ENCODE assay signal across 8 cellular contexts in genomic region chr22:42070517-42071422, GRCh38. TPM values are rescaled to one million over a fixed set of nuclear protein-coding genes. Genes with fewer than 3 reads are reported as not detected.
DNase-seq lines count a peak whose midpoint lies in the region; ATAC-seq and TF ChIP-seq lines count a peak whose summit lies in the region.

Gene NAGA, minus strand, starts transcription at chr22:42070812. Its CDS starts 515 bp downstream, at chr22:42070297.

- DNase-seq in DMS53 (lab: John Stamatoyannopoulos, UW) (peak; percentile 97), KG1 (lab: John Stamatoyannopoulos, UW) (peak; percentile 90), epithelial cell of proximal tubule (ENCODE audit: low read depth) (peak; percentile 66), mucosa of gallbladder (ENCODE audit: low spot score) (peak; percentile 93)
- DNase-seq in activated T-cell treated with anti-CD3 and anti-CD28 coated beads, Interleukin-2, amount 50 U/mL, for 1 hour, result peak; percentile 84
- DNase-seq in stimulated activated CD8-positive, alpha-beta memory T cell treated with anti-CD3 and anti-CD28 coated beads, Interleukin-4, amount 100 ng/mL, for 24 hours (ENCODE audit: low read depth), result peak; percentile 82

- TF ChIP-seq CTCF in epithelial cell of proximal tubule (conservative IDR thresholded peaks at IDR 0.05; ENCODE audit: low read depth, low read length), result no peak

- H3K4me3 ChIP-seq in epithelial cell of proximal tubule (ENCODE audit: low read depth, low read length), result peak within 1 kb of the TSS; percentile 67

- ATAC-seq in GM21723 (IDR thresholded peaks at IDR 0.05; ENCODE audit: unreplicated experiment), result peak; percentile 85

TF ChIP-seq in PFSK-1, 5 proteins besides CTCF, POLR2A, EP300 and RAD21:
- TF ChIP-seq TAF1 (IDR thresholded peaks at IDR 0.05; ENCODE audit: borderline replicate concordance, insufficient read depth, low read length) (peak; percentile 60; the same call in 1 of the 2 replicates), REST (IDR thresholded peaks at IDR 0.05; ENCODE audit: insufficient read depth in 1 of 2, low read depth in 2 of 2, low read length in 2 of 2) (no peak), FOXP2 (optimal IDR thresholded peaks at IDR 0.05; ENCODE audit: borderline replicate concordance, extremely low read depth, extremely low read length, insufficient read depth) (peak; percentile 41), SIN3A (IDR thresholded peaks at IDR 0.05; ENCODE audit: borderline replicate concordance, insufficient read depth, low read length) (no peak), POLR2AphosphoS5 (IDR thresholded peaks at IDR 0.05; ENCODE audit: low read depth, low read length) (peak; percentile 73)

RNA-seq across cellular contexts. Expression of gene NAGA, which starts in this region (rescaled TPM):
- polyA plus RNA-seq in PFSK-1 (2012; ENCODE audit: insufficient read length, low read depth), result 34.6 TPM
- total RNA-seq in epithelial cell of proximal tubule (38.9 and 41.2 TPM in 2 replicates), mucosa of gallbladder (45.0 TPM)

Comparison
In these comparisons a context has a peak if more than half of its experiments do, and no peak if none do; other contexts are left out.
1. Peak in every context shown above with its lines: DNase-seq, ATAC-seq and H3K4me3 ChIP-seq.